Comparison of ENCODE assay signal across 9 cellular contexts in the genomic region with DNA sequence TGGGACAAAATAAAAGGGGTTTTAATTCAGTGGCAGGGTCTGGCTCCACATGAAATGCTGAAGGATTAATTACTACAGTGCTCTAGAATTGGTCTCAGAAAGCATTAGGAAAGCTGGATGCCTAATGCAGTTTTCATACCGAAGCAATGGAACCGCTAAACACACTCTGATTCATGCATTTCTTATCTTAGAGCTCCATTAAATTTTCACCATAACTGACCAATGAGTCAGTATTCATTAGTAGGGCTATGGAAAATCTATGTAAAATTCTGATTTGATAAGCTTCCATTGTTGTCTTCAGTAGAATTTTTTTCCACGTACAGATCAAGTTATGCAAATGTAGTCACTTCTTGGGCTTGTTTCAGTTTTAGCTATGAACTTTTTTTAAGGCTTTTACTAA.
DNase-seq lines count a peak whose midpoint lies in the region; TF ChIP-seq lines count a peak whose summit lies in the region.
"Had no signal": no experiment of that assay in that cellular context is flagged by ENCODE, and none has a peak within 500 bp of the region (broad histone marks: within the 10 kb centered on the region; RNA-seq: fewer than 3 reads in every experiment).

No MANE protein-coding gene starts in this region.

- H3K4me1 ChIP-seq in SK-N-SH (ENCODE audit: control insufficient read depth in 1 of 2, insufficient read depth in 2 of 2, low read depth in 1 of 2, low read length in 1 of 2) (no peaks in the 10 kb centered on the region; a peak in 1 of 4 replicates), tibial nerve (peaks cover 0 to 3% (median 0%) of the 10 kb centered on the region in 4 donors), ovary (ENCODE audit: insufficient read depth) (no peaks in the 10 kb centered on the region)

- H3K4me2 ChIP-seq in SK-N-SH, result peak overlapping the region; percentile 32; the same call in 1 of the 2 replicates
- H3K4me2 ChIP-seq: GM23338 had no signal

- TF ChIP-seq POLR2A in tibial nerve (IDR thresholded peaks at IDR 0.05), result no peak
- no peak for TF ChIP-seq POLR2A in ovary (IDR thresholded peaks at IDR 0.05)

- H4K20me1 ChIP-seq in SK-N-SH (ENCODE audit: insufficient read depth), result no peaks in the 10 kb centered on the region

- H3K4me3 ChIP-seq in SK-N-SH (ENCODE audit: low read depth in 2 of 2, low read length in 1 of 2), result peak overlapping the region in 1 of 2 experiments; percentile 22; a peak in 2 of 4 replicates
- H3K4me3 ChIP-seq in fibroblast of the aortic adventitia (ENCODE audit: low read depth, low read length), result no peak overlapping the region
- peak overlapping the region in 1 of 4 donors; percentile 13 for H3K4me3 ChIP-seq in tibial nerve
- H3K4me3 ChIP-seq in ovary, result no peak overlapping the region
- H3K4me3 ChIP-seq: GM23338 had no signal

- H3K27ac ChIP-seq in SK-N-SH (ENCODE audit: low read depth in 2 of 2, low read length in 1 of 2), result peak overlapping the region; percentile 50; a peak in 3 of 4 replicates
- H3K27ac ChIP-seq in tibial nerve, result peak overlapping the region in 3 of 4 donors; percentile 11 to 69 (median 53)
- no peak overlapping the region for H3K27ac ChIP-seq in ovary

- H3K9me3 ChIP-seq in SK-N-SH (no peaks in the 10 kb centered on the region), tibial nerve (no peaks in the 10 kb centered on the region), ovary (no peaks in the 10 kb centered on the region)

- H2AFZ ChIP-seq in SK-N-SH (ENCODE audit: low read depth), result peak overlapping the region; percentile 42
- H2AFZ ChIP-seq: GM23338 had no signal

- no peak overlapping the region for H3K9ac ChIP-seq in SK-N-SH

- H3F3A ChIP-seq in SK-N-SH (replicated peaks; ENCODE audit: insufficient read depth), result peaks cover 13% of the 10 kb centered on the region

- intact Hi-C loops in ovary (cut with DNase I), result no loop called here

- H3K36me3 ChIP-seq in SK-N-SH (replicated peaks in 1 of 2; ENCODE audit: control insufficient read depth in 1 of 2, insufficient read depth in 2 of 2, low read length in 1 of 2) (peaks cover 0 to 2% of the 10 kb centered on the region in 2 experiments), tibial nerve (peaks cover 0 to 4% (median 0%) of the 10 kb centered on the region in 3 donors), ovary (no peaks in the 10 kb centered on the region)

- peak; percentile 19 for DNase-seq in H4 (ENCODE audit: low spot score)
- no peak for DNase-seq in SK-N-SH
- peak; percentile 93 for DNase-seq in fibroblast of the aortic adventitia (ENCODE audit: low read depth)
- DNase-seq in tibial nerve (ENCODE audit: low spot score in 2 of 2), result no peak
- DNase-seq in ovary, result no peak
- DNase-seq in NCI-H345 treated with DMSO at 0.1 percent for 48 hours (lab: John Stamatoyannopoulos, UW; ENCODE audit: unreplicated experiment), result no peak
- no peak for DNase-seq in GM20000 (ENCODE audit: low spot score)
- DNase-seq: DMS53 had no signal

- TF ChIP-seq RAD21 in SK-N-SH (IDR thresholded peaks at IDR 0.05; ENCODE audit: low read length), result no peak

- TF ChIP-seq EP300 in SK-N-SH (IDR thresholded peaks at IDR 0.05; ENCODE audit: borderline replicate concordance in 1 of 2, low read depth in 1 of 2, low read length in 1 of 2), result peak in 1 of 2 experiments; percentile 65; a peak in 1 of 4 replicates
- TF ChIP-seq EP300 in tibial nerve (IDR thresholded peaks at IDR 0.05), result no peak
- TF ChIP-seq EP300 in ovary (IDR thresholded peaks at IDR 0.05), result no peak

- TF ChIP-seq CTCF in SK-N-SH (IDR thresholded peaks at IDR 0.05) (no peak), fibroblast of the aortic adventitia (IDR thresholded peaks at IDR 0.05; ENCODE audit: insufficient read depth, low read length) (no peak), tibial nerve (IDR thresholded peaks at IDR 0.05) (no peak), ovary (IDR thresholded peaks at IDR 0.05) (no peak), GM20000 (IDR thresholded peaks at IDR 0.05; ENCODE audit: extremely low read depth, missing control alignments) (no peak)

- POLR2A ChIA-PET in SK-N-SH (lab: Yijun Ruan, JAX), result no interaction called here

- H3K79me2 ChIP-seq in SK-N-SH (ENCODE audit: insufficient read depth), result no peaks in the 10 kb centered on the region

- 11% methylated on average over 3 of the region's 3 CpGs for WGBS in SK-N-SH (ENCODE audit: low lambda C conversion rate)
- WGBS in tibial nerve, 2 donors, result 46 to 53% methylated on average over 3 of the region's 3 CpGs
- 24 to 35% (median 33%) methylated on average over 3 of the region's 3 CpGs for WGBS in ovary, 3 donors

- H3K27me3 ChIP-seq in SK-N-SH (ENCODE audit: insufficient read depth), result no peaks in the 10 kb centered on the region
- H3K27me3 ChIP-seq in tibial nerve, result no peaks in the 10 kb centered on the region
- no peaks in the 10 kb centered on the region for H3K27me3 ChIP-seq in ovary

- CTCF ChIA-PET in SK-N-SH (lab: Yijun Ruan, JAX), result interaction anchor here (1.2 kb wide), 1 partner anchor 11 kb away, joined by 3 read pairs; no protein-coding TSS in a partner anchor

- H3K9me2 ChIP-seq in SK-N-SH, result no peaks in the 10 kb centered on the region; the same call in 1 of the 2 replicates

TF ChIP-seq in SK-N-SH, 30 proteins besides CTCF, POLR2A, EP300 and RAD21 (continues in another document):
- TF ChIP-seq GABPA (IDR thresholded peaks at IDR 0.05; ENCODE audit: low read depth), result 0 out of 2 replicates have a peak, but pooled peaks have one; percentile 17
- 0 out of 2 replicates have a peak, but pooled peaks have one; percentile 13 for TF ChIP-seq ELF1 (IDR thresholded peaks at IDR 0.05)
- TF ChIP-seq, protein P1, sequence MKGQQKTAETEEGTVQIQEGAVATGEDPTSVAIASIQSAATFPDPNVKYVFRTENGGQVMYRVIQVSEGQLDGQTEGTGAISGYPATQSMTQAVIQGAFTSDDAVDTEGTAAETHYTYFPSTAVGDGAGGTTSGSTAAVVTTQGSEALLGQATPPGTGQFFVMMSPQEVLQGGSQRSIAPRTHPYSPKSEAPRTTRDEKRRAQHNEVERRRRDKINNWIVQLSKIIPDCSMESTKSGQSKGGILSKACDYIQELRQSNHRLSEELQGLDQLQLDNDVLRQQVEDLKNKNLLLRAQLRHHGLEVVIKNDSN (IDR thresholded peaks at IDR 0.05; ENCODE audit: borderline replicate concordance, low read depth), result no peak
- TF ChIP-seq YY1 (IDR thresholded peaks at IDR 0.05; ENCODE audit: low read depth), result peak; percentile 64; the same call in 1 of the 2 replicates
- no peak for TF ChIP-seq RXRA (IDR thresholded peaks at IDR 0.05; ENCODE audit: borderline replicate concordance, low read depth)
- TF ChIP-seq, protein P2, sequence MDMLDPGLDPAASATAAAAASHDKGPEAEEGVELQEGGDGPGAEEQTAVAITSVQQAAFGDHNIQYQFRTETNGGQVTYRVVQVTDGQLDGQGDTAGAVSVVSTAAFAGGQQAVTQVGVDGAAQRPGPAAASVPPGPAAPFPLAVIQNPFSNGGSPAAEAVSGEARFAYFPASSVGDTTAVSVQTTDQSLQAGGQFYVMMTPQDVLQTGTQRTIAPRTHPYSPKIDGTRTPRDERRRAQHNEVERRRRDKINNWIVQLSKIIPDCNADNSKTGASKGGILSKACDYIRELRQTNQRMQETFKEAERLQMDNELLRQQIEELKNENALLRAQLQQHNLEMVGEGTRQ (IDR thresholded peaks at IDR 0.05; ENCODE audit: borderline replicate concordance, low read depth, low read length), result no peak
- TF ChIP-seq JUND (IDR thresholded peaks at IDR 0.05), result peak; percentile 85
- no peak for TF ChIP-seq RFX5 (IDR thresholded peaks at IDR 0.05; ENCODE audit: low read length)
- no peak for TF ChIP-seq IRF3 (IDR thresholded peaks at IDR 0.05; ENCODE audit: low read depth, low read length)
- TF ChIP-seq TCF12 (IDR thresholded peaks at IDR 0.05), result peak; percentile 51
- TF ChIP-seq, protein P3, sequence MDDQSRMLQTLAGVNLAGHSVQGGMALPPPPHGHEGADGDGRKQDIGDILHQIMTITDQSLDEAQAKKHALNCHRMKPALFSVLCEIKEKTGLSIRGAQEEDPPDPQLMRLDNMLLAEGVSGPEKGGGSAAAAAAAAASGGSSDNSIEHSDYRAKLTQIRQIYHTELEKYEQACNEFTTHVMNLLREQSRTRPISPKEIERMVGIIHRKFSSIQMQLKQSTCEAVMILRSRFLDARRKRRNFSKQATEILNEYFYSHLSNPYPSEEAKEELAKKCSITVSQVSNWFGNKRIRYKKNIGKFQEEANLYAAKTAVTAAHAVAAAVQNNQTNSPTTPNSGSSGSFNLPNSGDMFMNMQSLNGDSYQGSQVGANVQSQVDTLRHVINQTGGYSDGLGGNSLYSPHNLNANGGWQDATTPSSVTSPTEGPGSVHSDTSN (IDR thresholded peaks at IDR 0.05), result peak; percentile 51; the same call in 1 of the 2 replicates
- TF ChIP-seq SMC3 (IDR thresholded peaks at IDR 0.05; ENCODE audit: low read depth, low read length), result no peak
- no peak for TF ChIP-seq SIN3A (IDR thresholded peaks at IDR 0.05; ENCODE audit: borderline replicate concordance, low read depth, low read length)
- TF ChIP-seq TAF1 (IDR thresholded peaks at IDR 0.05; ENCODE audit: borderline replicate concordance, low read depth, low read length), result no peak

Comparison
In these comparisons a context has a peak if more than half of its experiments do, and no peak if none do; other contexts are left out.
1. DNase-seq: peak in H4 (single experiment) and fibroblast of the aortic adventitia (single experiment); none in SK-N-SH (single experiment), tibial nerve (0 of 2), ovary (0 of 5), NCI-H345 treated with DMSO at 0.1 percent for 48 hours (single experiment) and GM20000 (single experiment).
2. H3K27ac ChIP-seq: peak in SK-N-SH (2 of 2) and tibial nerve (3 of 4); none in ovary (0 of 2).